In genomic region chr19:18436651-18437478, GRCh38 we compare ENCODE assay signal across 9 cellular contexts. TPM values are rescaled to one million over a fixed set of nuclear protein-coding genes. Genes with fewer than 3 reads are reported as not detected.
A peak's percentile ranks its signal among the peaks of the same experiment; 100 is the strongest.
DNase-seq lines count a peak whose midpoint lies in the region; ATAC-seq and TF ChIP-seq lines count a peak whose summit lies in the region.
"Had no signal": no experiment of that assay in that cellular context is flagged by ENCODE, and none has a peak within 500 bp of the region (broad histone marks: within the 10 kb centered on the region; RNA-seq: fewer than 3 reads in every experiment).

No MANE protein-coding gene starts in this region.

- peak overlapping the region; percentile 72 for H3K4me3 Mint-ChIP-seq in activated CD8-positive, alpha-beta T cell treated with anti-CD3 and anti-CD28 coated beads for 36 hours
- H3K4me3 Mint-ChIP-seq in effector memory CD8-positive, alpha-beta T cell, result peak overlapping the region; percentile 76 to 82
- H3K4me3 Mint-ChIP-seq in stimulated activated naive B cell treated with anti-CD40 and anti-IgM and Interleukin-4, amounts not matched to agents 10 μg/mL and 1 μg/mL and 100 μg/mL, for 72 hours, result peak overlapping the region; percentile 77 to 83

- CTCF ChIA-PET in activated CD8-positive, alpha-beta T cell treated with anti-CD3 and anti-CD28 coated beads for 36 hours (lab: Charles Lee), result interaction anchor here (0.7 kb wide), 1 partner anchor 14 kb away, joined by 3 read pairs; no protein-coding TSS in a partner anchor

- intact Hi-C loops in activated CD8-positive, alpha-beta T cell treated with anti-CD3 and anti-CD28 coated beads for 36 hours (cut with micrococcal nuclease), result no loop called here

- H3K4me1 Mint-ChIP-seq in activated CD8-positive, alpha-beta T cell treated with anti-CD3 and anti-CD28 coated beads for 36 hours (ENCODE audit: low read depth), result peaks cover 23% of the 10 kb centered on the region
- peaks cover 17 to 30% of the 10 kb centered on the region in 2 donors for H3K4me1 Mint-ChIP-seq in effector memory CD8-positive, alpha-beta T cell (ENCODE audit: low read depth in 2 of 2)
- H3K4me1 Mint-ChIP-seq in stimulated activated naive B cell treated with anti-CD40 and anti-IgM and Interleukin-4, amounts not matched to agents 10 μg/mL and 1 μg/mL and 100 μg/mL, for 72 hours, result peaks cover 29 to 67% of the 10 kb centered on the region in 2 donors

- H3K36me3 Mint-ChIP-seq in activated CD8-positive, alpha-beta T cell treated with anti-CD3 and anti-CD28 coated beads for 36 hours (ENCODE audit: low read depth), result peaks cover 16% of the 10 kb centered on the region
- peaks cover 67% of the 10 kb centered on the region for H3K36me3 Mint-ChIP-seq in effector memory CD8-positive, alpha-beta T cell (ENCODE audit: insufficient read depth)
- peaks cover 3 to 9% of the 10 kb centered on the region in 2 donors for H3K36me3 Mint-ChIP-seq in stimulated activated naive B cell treated with anti-CD40 and anti-IgM and Interleukin-4, amounts not matched to agents 10 μg/mL and 1 μg/mL and 100 μg/mL, for 72 hours

- H3K27ac Mint-ChIP-seq in activated CD8-positive, alpha-beta T cell treated with anti-CD3 and anti-CD28 coated beads for 36 hours, result peak overlapping the region; percentile 25
- peak overlapping the region in 1 of 2 donors; percentile 51 for H3K27ac Mint-ChIP-seq in effector memory CD8-positive, alpha-beta T cell
- H3K27ac Mint-ChIP-seq in stimulated activated naive B cell treated with anti-CD40 and anti-IgM and Interleukin-4, amounts not matched to agents 10 μg/mL and 1 μg/mL and 100 μg/mL, for 72 hours, result peak overlapping the region; percentile 76

- POLR2A ChIA-PET in activated CD8-positive, alpha-beta T cell treated with anti-CD3 and anti-CD28 coated beads for 36 hours (lab: Charles Lee), result interaction anchor here (0.6 to 6.8 kb wide), 3 partner anchors 10 to 136 kb away, joined by 3 to 81 read pairs (median 6); partner anchors contain the start of gene SSBP4

- peak; percentile 98 for DNase-seq in GM10266 (ENCODE audit: extremely low spot score)
- DNase-seq in NCI-H69 (lab: John Stamatoyannopoulos, UW), result peak; percentile 89
- DNase-seq in activated CD8-positive, alpha-beta T cell treated with anti-CD3 and anti-CD28 coated beads for 36 hours, result peak; percentile 93
- peak; percentile 76 to 82 (median 79) for DNase-seq in effector memory CD8-positive, alpha-beta T cell
- DNase-seq in midbrain (lab: John Stamatoyannopoulos, UW), result peak; percentile 19
- peak; percentile 77 for DNase-seq in stimulated activated naive B cell treated with anti-CD40 and anti-IgM and Interleukin-4, amounts not matched to agents 10 μg/mL and 1 μg/mL and 100 μg/mL, for 72 hours
- DNase-seq in cortex of kidney (lab: John Stamatoyannopoulos, UW), result no peak

- no peak for TF ChIP-seq CTCF in GM10266 (IDR thresholded peaks at IDR 0.05; ENCODE audit: control insufficient read depth, insufficient read depth, low read depth, missing control alignments)
- TF ChIP-seq CTCF in activated CD8-positive, alpha-beta T cell treated with anti-CD3 and anti-CD28 coated beads for 36 hours (IDR thresholded peaks at IDR 0.05), result no peak

- H3K27me3 Mint-ChIP-seq in activated CD8-positive, alpha-beta T cell treated with anti-CD3 and anti-CD28 coated beads for 36 hours, result no peaks in the 10 kb centered on the region
- no peaks in the 10 kb centered on the region for H3K27me3 Mint-ChIP-seq in effector memory CD8-positive, alpha-beta T cell
- no peaks in the 10 kb centered on the region for H3K27me3 Mint-ChIP-seq in stimulated activated naive B cell treated with anti-CD40 and anti-IgM and Interleukin-4, amounts not matched to agents 10 μg/mL and 1 μg/mL and 100 μg/mL, for 72 hours

- no peaks in the 10 kb centered on the region for H3K9me3 Mint-ChIP-seq in activated CD8-positive, alpha-beta T cell treated with anti-CD3 and anti-CD28 coated beads for 36 hours
- no peaks in the 10 kb centered on the region for H3K9me3 Mint-ChIP-seq in effector memory CD8-positive, alpha-beta T cell
- no peaks in the 10 kb centered on the region for H3K9me3 Mint-ChIP-seq in stimulated activated naive B cell treated with anti-CD40 and anti-IgM and Interleukin-4, amounts not matched to agents 10 μg/mL and 1 μg/mL and 100 μg/mL, for 72 hours

- ATAC-seq in HG02938 (IDR thresholded peaks at IDR 0.05; ENCODE audit: unreplicated experiment), result peak; percentile 52
- ATAC-seq in activated CD8-positive, alpha-beta T cell treated with anti-CD3 and anti-CD28 coated beads for 36 hours, result peak; percentile 84
- peak; percentile 65 for ATAC-seq in effector memory CD8-positive, alpha-beta T cell (replicated peaks)
- peak; percentile 71 to 72 for ATAC-seq in stimulated activated naive B cell treated with anti-CD40 and anti-IgM and Interleukin-4, amounts not matched to agents 10 μg/mL and 1 μg/mL and 100 μg/mL, for 72 hours (replicated peaks)

RNA-seq across cellular contexts. Expression of gene ISYNA1, which starts 1.1 kb away (rescaled TPM):
- total RNA-seq in activated CD8-positive, alpha-beta T cell treated with anti-CD3 and anti-CD28 coated beads for 36 hours, result 10 to 100 TPM; 48.6 to 54.9 TPM

RNA-seq across cellular contexts. Expression of gene SSBP4, which starts 17.7 kb away (rescaled TPM):
- 100 to 1,000 TPM in 1 of 2 experiments, 10 to 100 TPM in 1; 98.2 to 102 TPM for total RNA-seq in activated CD8-positive, alpha-beta T cell treated with anti-CD3 and anti-CD28 coated beads for 36 hours

RNA-seq across cellular contexts. Expression of gene LRRC25, which starts 39.4 kb away (rescaled TPM):
- not detected for total RNA-seq in activated CD8-positive, alpha-beta T cell treated with anti-CD3 and anti-CD28 coated beads for 36 hours
- total RNA-seq: glomerular endothelial cell had no signal

RNA-seq across cellular contexts. Expression of gene GDF15, which starts 50.9 kb away (rescaled TPM):
- total RNA-seq in activated CD8-positive, alpha-beta T cell treated with anti-CD3 and anti-CD28 coated beads for 36 hours, result not detected
